ENCODE assay signal across 23 cellular contexts in the genomic region with DNA sequence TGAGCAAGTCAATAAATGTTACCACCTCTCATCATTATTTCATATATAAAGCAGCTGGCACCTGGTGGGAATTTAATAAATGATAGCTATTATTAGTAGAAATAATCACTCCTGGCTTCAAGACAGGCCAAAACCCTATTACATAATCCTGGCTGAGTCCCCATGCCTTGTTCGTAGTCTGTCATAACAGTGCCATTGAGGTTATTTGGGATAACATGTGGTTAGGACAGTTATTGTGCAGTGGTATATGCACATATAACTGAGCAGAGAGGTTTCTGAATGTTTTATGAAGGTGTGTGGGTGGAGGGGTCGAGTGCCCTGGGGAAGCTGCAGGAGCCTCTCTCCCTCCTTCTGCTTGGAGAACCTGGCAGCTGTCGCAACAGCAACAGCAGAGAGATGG.
"Had no signal": no experiment of that assay in that cellular context is flagged by ENCODE, and none has a peak within 500 bp of the region (broad histone marks: within the 10 kb centered on the region; RNA-seq: fewer than 3 reads in every experiment).

No MANE protein-coding gene starts in this region.

- H3K27ac ChIP-seq: brain microvascular endothelial cell, esophagus muscularis mucosa, gastroesophageal sphincter, neutrophil, pancreas, psoas muscle, right lobe of liver, stomach, suprapubic skin, tibial nerve had no signal

- ATAC-seq: gastroesophageal sphincter; left colon; natural killer cell treated with Interleukin-12 subunit alpha and Interleukin-12 subunit beta and Interleukin-15 and Interleukin-18, amount 100 ng/mL, for 72 hours; pancreas; psoas muscle; stimulated activated memory B cell treated with anti-CD40 and anti-IgM and Interleukin-4, amounts not matched to agents 10 μg/mL and 1 μg/mL and 100 μg/mL, for 72 hours; WTC11 had no signal

- H3K4me1 ChIP-seq: pancreas, psoas muscle, right lobe of liver, stomach, suprapubic skin had no signal

- H3K9me3 ChIP-seq: esophagus muscularis mucosa, gastroesophageal sphincter, heart right ventricle, neutrophil, pancreas, psoas muscle, right lobe of liver, stomach, suprapubic skin, tibial nerve had no signal

- H3K27me3 ChIP-seq: brain microvascular endothelial cell, esophagus muscularis mucosa, gastroesophageal sphincter, heart right ventricle, neutrophil, pancreas, right lobe of liver, stomach, suprapubic skin, tibial nerve had no signal

- H3K4me2 ChIP-seq: smooth muscle cell had no signal

- H3K36me3 ChIP-seq: brain microvascular endothelial cell, esophagus muscularis mucosa, gastroesophageal sphincter, heart right ventricle, neutrophil, pancreas, right lobe of liver, stomach, suprapubic skin, tibial nerve had no signal

- DNase-seq: activated gamma-delta T cell treated with Interleukin-2 at 50 U/mL for 16 hours; activated T-cell treated with anti-CD3 and anti-CD28 coated beads, Interleukin-2, amount 50 U/mL, for 1 hour; anterior cingulate cortex; brain microvascular endothelial cell; effector memory CD4-positive, alpha-beta T cell; heart right ventricle; islet precursor cell; left colon; pancreas; psoas muscle; right lobe of liver; stimulated activated CD4-positive, alpha-beta T cell treated with anti-CD3 and anti-CD28 coated beads, Interleukin-15, amount 100 ng/mL, for 24 hours; stomach; T1000 had no signal

- H3K4me3 ChIP-seq: esophagus muscularis mucosa, gastroesophageal sphincter, heart right ventricle, pancreas, psoas muscle, right lobe of liver, smooth muscle cell, stomach, suprapubic skin, tibial nerve had no signal
